Comparison of ENCODE assay signal across 8 cellular contexts in genomic region chr3:179015551-179016020, GRCh38.
DNase-seq lines count a peak whose midpoint lies in the region; FAIRE-seq and TF ChIP-seq lines count a peak whose summit lies in the region.

No MANE protein-coding gene starts in this region.

- no peak for TF ChIP-seq POLR2A in H54 (IDR thresholded peaks at IDR 0.05; ENCODE audit: low read depth, low read length)

- peak overlapping the region; percentile 11 for H3K27ac ChIP-seq in KOPT-K1 (ENCODE audit: low read depth, low read length, poor library complexity, severe bottlenecking)

- peak; percentile 99 for FAIRE-seq in H54 (lab: Jason Lieb, UNC)

- no peaks in the 10 kb centered on the region for H3K36me3 ChIP-seq in KOPT-K1 (ENCODE audit: insufficient read depth, low read length)

- no peaks in the 10 kb centered on the region for H3K9me3 ChIP-seq in KOPT-K1 (ENCODE audit: insufficient read depth, low read length, poor library complexity, severe bottlenecking)

- DNase-seq in activated CD4-positive, CD25-positive, alpha-beta regulatory T cell (lab: John Stamatoyannopoulos, UW) = peak in 3 of 4 experiments; percentile 2 to 40 (median 12)
- no peak for DNase-seq in activated CD4-positive, CD25-positive, alpha-beta regulatory T cell treated with anti-CD3 and anti-CD28 coated beads, Interleukin-2, amount 50 U/mL, for 72 hours
- DNase-seq in H54 (ENCODE audit: insufficient read length, low spot score) (peak; percentile 30), OCI-M2 (lab: John Stamatoyannopoulos, UW; ENCODE audit: unreplicated experiment) (peak; percentile 92), glomerular visceral epithelial cell (ENCODE audit: extremely low spot score) (peak; percentile 78), putamen (ENCODE audit: low spot score) (peak; percentile 68)
- DNase-seq in activated naive CD4-positive, alpha-beta T cell treated with Interleukin-2 at 50 U/mL for 16 hours = peak; percentile 39
